ENCODE assay signal across 1 cellular context in the genomic region with DNA sequence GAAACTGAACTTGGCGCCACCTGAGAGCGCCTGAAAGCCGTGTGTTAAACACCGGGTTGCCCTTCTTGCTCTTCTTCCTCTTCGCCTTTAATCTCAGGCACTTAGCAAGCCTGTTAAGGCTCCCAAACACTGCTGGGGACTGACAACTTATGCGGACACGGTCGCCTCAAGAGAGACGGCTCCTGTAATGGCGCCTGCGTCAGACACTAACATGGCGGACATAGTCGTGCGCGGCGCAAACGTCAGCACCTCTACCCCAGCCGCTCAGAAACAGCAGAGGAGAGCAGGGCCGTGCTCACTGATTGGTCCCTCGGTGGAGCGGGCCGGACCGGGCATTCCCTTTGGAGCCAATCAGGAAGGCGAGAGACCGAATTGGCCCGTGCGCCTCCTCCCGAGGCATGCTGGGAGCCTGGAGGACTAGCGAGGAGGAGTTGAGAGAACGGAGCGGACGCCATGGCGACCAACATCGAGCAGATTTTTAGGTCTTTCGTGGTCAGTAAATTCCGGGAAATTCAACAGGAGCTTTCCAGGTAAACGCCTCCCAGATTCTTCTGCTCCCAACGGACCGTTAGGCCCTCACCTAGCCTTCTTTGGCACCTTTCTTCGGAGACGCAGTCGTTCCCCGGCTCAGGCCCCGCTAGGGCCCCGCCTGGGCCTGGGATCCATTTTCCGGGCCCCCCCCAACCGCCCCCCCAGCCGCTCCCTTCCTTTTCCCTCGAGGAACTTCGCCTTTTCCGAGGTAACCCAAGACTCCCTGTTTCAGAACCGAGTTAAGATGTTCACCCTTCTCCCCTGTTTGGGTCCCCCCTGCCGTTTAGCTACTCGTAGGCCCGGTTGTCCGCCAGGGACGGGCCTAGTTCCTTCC.
TF ChIP-seq lines count a peak whose summit lies in the region.

A gene with protein sequence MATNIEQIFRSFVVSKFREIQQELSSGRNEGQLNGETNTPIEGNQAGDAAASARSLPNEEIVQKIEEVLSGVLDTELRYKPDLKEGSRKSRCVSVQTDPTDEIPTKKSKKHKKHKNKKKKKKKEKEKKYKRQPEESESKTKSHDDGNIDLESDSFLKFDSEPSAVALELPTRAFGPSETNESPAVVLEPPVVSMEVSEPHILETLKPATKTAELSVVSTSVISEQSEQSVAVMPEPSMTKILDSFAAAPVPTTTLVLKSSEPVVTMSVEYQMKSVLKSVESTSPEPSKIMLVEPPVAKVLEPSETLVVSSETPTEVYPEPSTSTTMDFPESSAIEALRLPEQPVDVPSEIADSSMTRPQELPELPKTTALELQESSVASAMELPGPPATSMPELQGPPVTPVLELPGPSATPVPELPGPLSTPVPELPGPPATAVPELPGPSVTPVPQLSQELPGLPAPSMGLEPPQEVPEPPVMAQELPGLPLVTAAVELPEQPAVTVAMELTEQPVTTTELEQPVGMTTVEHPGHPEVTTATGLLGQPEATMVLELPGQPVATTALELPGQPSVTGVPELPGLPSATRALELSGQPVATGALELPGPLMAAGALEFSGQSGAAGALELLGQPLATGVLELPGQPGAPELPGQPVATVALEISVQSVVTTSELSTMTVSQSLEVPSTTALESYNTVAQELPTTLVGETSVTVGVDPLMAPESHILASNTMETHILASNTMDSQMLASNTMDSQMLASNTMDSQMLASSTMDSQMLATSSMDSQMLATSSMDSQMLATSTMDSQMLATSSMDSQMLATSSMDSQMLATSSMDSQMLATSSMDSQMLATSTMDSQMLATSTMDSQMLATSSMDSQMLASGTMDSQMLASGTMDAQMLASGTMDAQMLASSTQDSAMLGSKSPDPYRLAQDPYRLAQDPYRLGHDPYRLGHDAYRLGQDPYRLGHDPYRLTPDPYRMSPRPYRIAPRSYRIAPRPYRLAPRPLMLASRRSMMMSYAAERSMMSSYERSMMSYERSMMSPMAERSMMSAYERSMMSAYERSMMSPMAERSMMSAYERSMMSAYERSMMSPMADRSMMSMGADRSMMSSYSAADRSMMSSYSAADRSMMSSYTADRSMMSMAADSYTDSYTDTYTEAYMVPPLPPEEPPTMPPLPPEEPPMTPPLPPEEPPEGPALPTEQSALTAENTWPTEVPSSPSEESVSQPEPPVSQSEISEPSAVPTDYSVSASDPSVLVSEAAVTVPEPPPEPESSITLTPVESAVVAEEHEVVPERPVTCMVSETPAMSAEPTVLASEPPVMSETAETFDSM (N-terminal part only) (plus strand): TSS at position 399 of the 865 bp plus-strand sequence. CDS start 55 bp downstream, at position 454.

TF ChIP-seq in K562, 482 proteins besides CTCF, POLR2A, EP300 and RAD21 (continued from another document and continues in another):
- TF ChIP-seq, protein P1, sequence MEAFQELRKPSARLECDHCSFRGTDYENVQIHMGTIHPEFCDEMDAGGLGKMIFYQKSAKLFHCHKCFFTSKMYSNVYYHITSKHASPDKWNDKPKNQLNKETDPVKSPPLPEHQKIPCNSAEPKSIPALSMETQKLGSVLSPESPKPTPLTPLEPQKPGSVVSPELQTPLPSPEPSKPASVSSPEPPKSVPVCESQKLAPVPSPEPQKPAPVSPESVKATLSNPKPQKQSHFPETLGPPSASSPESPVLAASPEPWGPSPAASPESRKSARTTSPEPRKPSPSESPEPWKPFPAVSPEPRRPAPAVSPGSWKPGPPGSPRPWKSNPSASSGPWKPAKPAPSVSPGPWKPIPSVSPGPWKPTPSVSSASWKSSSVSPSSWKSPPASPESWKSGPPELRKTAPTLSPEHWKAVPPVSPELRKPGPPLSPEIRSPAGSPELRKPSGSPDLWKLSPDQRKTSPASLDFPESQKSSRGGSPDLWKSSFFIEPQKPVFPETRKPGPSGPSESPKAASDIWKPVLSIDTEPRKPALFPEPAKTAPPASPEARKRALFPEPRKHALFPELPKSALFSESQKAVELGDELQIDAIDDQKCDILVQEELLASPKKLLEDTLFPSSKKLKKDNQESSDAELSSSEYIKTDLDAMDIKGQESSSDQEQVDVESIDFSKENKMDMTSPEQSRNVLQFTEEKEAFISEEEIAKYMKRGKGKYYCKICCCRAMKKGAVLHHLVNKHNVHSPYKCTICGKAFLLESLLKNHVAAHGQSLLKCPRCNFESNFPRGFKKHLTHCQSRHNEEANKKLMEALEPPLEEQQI (IDR thresholded peaks at IDR 0.05), result 0 out of 2 replicates have a peak, but pooled peaks have one; percentile 12
- TF ChIP-seq ZNF224 (CRISPR knock-in tag; IDR thresholded peaks at IDR 0.05) (no peak), KLF1 (tag; IDR thresholded peaks at IDR 0.05) (no peak), ZNF232 (CRISPR knock-in tag; IDR thresholded peaks at IDR 0.05) (no peak; the same call in 1 of the 2 replicates), NR2C2 (CRISPR knock-in tag; IDR thresholded peaks at IDR 0.05) (no peak), NR2C2 (tag; IDR thresholded peaks at IDR 0.05) (peak; percentile 82), TFAM (CRISPR knock-in tag; conservative IDR thresholded peaks at IDR 0.05) (no peak), NCOA4 (IDR thresholded peaks at IDR 0.05; ENCODE audit: partially characterized antibody) (no peak), ZNF41 (CRISPR knock-in tag; conservative IDR thresholded peaks at IDR 0.05) (no peak), CBX2 (IDR thresholded peaks at IDR 0.05; ENCODE audit: insufficient read depth, low read length, poor library complexity, severe bottlenecking) (no peak), XRCC4 (IDR thresholded peaks at IDR 0.05; ENCODE audit: extremely low read depth, insufficient read depth, insufficient read length) (no peak), ZNF217 (CRISPR knock-in tag; IDR thresholded peaks at IDR 0.05) (no peak), LEF1 (IDR thresholded peaks at IDR 0.05) (peak; percentile 59; the same call in 1 of the 2 replicates), TCFL5 (CRISPR knock-in tag; conservative IDR thresholded peaks at IDR 0.05) (no peak), CREM (IDR thresholded peaks at IDR 0.05; ENCODE audit: low read depth) (peak; percentile 96), HDGF (IDR thresholded peaks at IDR 0.05) (no peak), RB1 (IDR thresholded peaks at IDR 0.05; ENCODE audit: low read depth) (peak; percentile 61), TAF1 (IDR thresholded peaks at IDR 0.05; ENCODE audit: control insufficient read depth, extremely low read depth, insufficient read depth, low read length, severe bottlenecking) (peak; percentile 94), NR3C1 (CRISPR knock-in tag; IDR thresholded peaks at IDR 0.05) (no peak), SIX5 (IDR thresholded peaks at IDR 0.05; ENCODE audit: borderline replicate concordance in 1 of 2, insufficient read depth in 1 of 2, low read depth in 1 of 2, low read length in 2 of 2) (no peak), ARID1B (IDR thresholded peaks at IDR 0.05) (no peak), ZBTB7A (IDR thresholded peaks at IDR 0.05; ENCODE audit: borderline replicate concordance, control insufficient read depth, low read depth, low read length) (peak; percentile 73; the same call in 1 of the 2 replicates), KAT8 (IDR thresholded peaks at IDR 0.05; ENCODE audit: low read depth) (peak; percentile 99), FOXA1 (IDR thresholded peaks at IDR 0.05; ENCODE audit: borderline replicate concordance) (no peak), KDM1A (IDR thresholded peaks at IDR 0.05) (no peak), EP400 (IDR thresholded peaks at IDR 0.05) (peak; percentile 99)
- TF ChIP-seq, protein P2, sequence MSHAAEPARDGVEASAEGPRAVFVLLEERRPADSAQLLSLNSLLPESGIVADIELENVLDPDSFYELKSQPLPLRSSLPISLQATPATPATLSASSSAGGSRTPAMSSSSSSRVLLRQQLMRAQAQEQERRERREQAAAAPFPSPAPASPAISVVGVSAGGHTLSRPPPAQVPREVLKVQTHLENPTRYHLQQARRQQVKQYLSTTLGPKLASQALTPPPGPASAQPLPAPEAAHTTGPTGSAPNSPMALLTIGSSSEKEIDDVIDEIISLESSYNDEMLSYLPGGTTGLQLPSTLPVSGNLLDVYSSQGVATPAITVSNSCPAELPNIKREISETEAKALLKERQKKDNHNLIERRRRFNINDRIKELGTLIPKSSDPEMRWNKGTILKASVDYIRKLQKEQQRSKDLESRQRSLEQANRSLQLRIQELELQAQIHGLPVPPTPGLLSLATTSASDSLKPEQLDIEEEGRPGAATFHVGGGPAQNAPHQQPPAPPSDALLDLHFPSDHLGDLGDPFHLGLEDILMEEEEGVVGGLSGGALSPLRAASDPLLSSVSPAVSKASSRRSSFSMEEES (CRISPR knock-in tag; IDR thresholded peaks at IDR 0.05), result no peak
- TF ChIP-seq, protein P3, sequence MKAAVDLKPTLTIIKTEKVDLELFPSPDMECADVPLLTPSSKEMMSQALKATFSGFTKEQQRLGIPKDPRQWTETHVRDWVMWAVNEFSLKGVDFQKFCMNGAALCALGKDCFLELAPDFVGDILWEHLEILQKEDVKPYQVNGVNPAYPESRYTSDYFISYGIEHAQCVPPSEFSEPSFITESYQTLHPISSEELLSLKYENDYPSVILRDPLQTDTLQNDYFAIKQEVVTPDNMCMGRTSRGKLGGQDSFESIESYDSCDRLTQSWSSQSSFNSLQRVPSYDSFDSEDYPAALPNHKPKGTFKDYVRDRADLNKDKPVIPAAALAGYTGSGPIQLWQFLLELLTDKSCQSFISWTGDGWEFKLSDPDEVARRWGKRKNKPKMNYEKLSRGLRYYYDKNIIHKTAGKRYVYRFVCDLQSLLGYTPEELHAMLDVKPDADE (conservative IDR thresholded peaks at IDR 0.05; ENCODE audit: control insufficient read depth, low read depth, low read length), result peak; percentile 56
- TF ChIP-seq, protein P4, sequence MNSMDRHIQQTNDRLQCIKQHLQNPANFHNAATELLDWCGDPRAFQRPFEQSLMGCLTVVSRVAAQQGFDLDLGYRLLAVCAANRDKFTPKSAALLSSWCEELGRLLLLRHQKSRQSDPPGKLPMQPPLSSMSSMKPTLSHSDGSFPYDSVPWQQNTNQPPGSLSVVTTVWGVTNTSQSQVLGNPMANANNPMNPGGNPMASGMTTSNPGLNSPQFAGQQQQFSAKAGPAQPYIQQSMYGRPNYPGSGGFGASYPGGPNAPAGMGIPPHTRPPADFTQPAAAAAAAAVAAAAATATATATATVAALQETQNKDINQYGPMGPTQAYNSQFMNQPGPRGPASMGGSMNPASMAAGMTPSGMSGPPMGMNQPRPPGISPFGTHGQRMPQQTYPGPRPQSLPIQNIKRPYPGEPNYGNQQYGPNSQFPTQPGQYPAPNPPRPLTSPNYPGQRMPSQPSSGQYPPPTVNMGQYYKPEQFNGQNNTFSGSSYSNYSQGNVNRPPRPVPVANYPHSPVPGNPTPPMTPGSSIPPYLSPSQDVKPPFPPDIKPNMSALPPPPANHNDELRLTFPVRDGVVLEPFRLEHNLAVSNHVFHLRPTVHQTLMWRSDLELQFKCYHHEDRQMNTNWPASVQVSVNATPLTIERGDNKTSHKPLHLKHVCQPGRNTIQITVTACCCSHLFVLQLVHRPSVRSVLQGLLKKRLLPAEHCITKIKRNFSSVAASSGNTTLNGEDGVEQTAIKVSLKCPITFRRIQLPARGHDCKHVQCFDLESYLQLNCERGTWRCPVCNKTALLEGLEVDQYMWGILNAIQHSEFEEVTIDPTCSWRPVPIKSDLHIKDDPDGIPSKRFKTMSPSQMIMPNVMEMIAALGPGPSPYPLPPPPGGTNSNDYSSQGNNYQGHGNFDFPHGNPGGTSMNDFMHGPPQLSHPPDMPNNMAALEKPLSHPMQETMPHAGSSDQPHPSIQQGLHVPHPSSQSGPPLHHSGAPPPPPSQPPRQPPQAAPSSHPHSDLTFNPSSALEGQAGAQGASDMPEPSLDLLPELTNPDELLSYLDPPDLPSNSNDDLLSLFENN (IDR thresholded peaks at IDR 0.05; ENCODE audit: low read depth in 2 of 2, low read length in 2 of 2), result no peak; a peak in 1 of 4 replicates
- TF ChIP-seq, protein P5, sequence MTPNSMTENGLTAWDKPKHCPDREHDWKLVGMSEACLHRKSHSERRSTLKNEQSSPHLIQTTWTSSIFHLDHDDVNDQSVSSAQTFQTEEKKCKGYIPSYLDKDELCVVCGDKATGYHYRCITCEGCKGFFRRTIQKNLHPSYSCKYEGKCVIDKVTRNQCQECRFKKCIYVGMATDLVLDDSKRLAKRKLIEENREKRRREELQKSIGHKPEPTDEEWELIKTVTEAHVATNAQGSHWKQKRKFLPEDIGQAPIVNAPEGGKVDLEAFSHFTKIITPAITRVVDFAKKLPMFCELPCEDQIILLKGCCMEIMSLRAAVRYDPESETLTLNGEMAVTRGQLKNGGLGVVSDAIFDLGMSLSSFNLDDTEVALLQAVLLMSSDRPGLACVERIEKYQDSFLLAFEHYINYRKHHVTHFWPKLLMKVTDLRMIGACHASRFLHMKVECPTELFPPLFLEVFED (CRISPR knock-in tag; conservative IDR thresholded peaks at IDR 0.05), result 0 out of 2 replicates have a peak, but pooled peaks have one; percentile 38
- TF ChIP-seq, protein P6, sequence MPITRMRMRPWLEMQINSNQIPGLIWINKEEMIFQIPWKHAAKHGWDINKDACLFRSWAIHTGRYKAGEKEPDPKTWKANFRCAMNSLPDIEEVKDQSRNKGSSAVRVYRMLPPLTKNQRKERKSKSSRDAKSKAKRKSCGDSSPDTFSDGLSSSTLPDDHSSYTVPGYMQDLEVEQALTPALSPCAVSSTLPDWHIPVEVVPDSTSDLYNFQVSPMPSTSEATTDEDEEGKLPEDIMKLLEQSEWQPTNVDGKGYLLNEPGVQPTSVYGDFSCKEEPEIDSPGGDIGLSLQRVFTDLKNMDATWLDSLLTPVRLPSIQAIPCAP (CRISPR knock-in tag; IDR thresholded peaks at IDR 0.05; ENCODE audit: borderline replicate concordance), result no peak
- TF ChIP-seq, protein P7, sequence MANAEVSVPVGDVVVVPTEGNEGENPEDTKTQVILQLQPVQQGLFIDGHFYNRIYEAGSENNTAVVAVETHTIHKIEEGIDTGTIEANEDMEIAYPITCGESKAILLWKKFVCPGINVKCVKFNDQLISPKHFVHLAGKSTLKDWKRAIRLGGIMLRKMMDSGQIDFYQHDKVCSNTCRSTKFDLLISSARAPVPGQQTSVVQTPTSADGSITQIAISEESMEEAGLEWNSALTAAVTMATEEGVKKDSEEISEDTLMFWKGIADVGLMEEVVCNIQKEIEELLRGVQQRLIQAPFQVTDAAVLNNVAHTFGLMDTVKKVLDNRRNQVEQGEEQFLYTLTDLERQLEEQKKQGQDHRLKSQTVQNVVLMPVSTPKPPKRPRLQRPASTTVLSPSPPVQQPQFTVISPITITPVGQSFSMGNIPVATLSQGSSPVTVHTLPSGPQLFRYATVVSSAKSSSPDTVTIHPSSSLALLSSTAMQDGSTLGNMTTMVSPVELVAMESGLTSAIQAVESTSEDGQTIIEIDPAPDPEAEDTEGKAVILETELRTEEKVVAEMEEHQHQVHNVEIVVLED (CRISPR knock-in tag; IDR thresholded peaks at IDR 0.05), result peak; percentile 86
- TF ChIP-seq, protein P8, sequence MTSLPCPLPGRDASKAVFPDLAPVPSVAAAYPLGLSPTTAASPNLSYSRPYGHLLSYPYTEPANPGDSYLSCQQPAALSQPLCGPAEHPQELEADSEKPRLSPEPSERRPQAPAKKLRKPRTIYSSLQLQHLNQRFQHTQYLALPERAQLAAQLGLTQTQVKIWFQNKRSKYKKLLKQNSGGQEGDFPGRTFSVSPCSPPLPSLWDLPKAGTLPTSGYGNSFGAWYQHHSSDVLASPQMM (CRISPR knock-in tag; IDR thresholded peaks at IDR 0.05), result no peak
- TF ChIP-seq, protein P9, sequence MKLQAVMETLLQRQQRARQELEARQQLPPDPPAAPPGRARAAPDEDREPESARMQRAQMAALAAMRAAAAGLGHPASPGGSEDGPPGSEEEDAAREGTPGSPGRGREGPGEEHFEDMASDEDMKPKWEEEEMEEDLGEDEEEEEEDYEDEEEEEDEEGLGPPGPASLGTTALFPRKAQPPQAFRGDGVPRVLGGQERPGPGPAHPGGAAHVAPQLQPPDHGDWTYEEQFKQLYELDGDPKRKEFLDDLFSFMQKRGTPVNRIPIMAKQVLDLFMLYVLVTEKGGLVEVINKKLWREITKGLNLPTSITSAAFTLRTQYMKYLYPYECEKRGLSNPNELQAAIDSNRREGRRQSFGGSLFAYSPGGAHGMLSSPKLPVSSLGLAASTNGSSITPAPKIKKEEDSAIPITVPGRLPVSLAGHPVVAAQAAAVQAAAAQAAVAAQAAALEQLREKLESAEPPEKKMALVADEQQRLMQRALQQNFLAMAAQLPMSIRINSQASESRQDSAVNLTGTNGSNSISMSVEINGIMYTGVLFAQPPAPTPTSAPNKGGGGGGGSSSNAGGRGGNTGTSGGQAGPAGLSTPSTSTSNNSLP (IDR thresholded peaks at IDR 0.05; ENCODE audit: borderline replicate concordance, low read depth, low read length), result no peak
